1 cellular context compared by ENCODE assay signal in genomic region chr20:53077373-53078205, GRCh38.
TF ChIP-seq lines count a peak whose summit lies in the region.

No MANE protein-coding gene starts in this region.

TF ChIP-seq in HepG2, 621 proteins besides CTCF, POLR2A, EP300 and RAD21 (continued from another document and continues in another):
- TF ChIP-seq JUND (CRISPR knock-in tag; IDR thresholded peaks at IDR 0.05), result peak; percentile 75
- no peak for TF ChIP-seq SNAPC4 (CRISPR knock-in tag; IDR thresholded peaks at IDR 0.05)
- no peak; the same call in 1 of the 2 replicates for TF ChIP-seq EHMT2 (IDR thresholded peaks at IDR 0.05; ENCODE audit: borderline replicate concordance, low read depth, low read length)
- peak; percentile 68; the same call in 1 of the 2 replicates for TF ChIP-seq KDM3A (CRISPR knock-in tag; IDR thresholded peaks at IDR 0.05; ENCODE audit: low read depth)
- peak; percentile 99 for TF ChIP-seq SOX5 (CRISPR knock-in tag; IDR thresholded peaks at IDR 0.05; ENCODE audit: borderline replicate concordance)
- peak; percentile 89 for TF ChIP-seq ERF (CRISPR knock-in tag; IDR thresholded peaks at IDR 0.05)
- TF ChIP-seq USF2 (IDR thresholded peaks at IDR 0.05; ENCODE audit: low read depth, low read length), result no peak
- TF ChIP-seq USF2 (CRISPR knock-in tag; IDR thresholded peaks at IDR 0.05; ENCODE audit: borderline replicate concordance), result no peak
- no peak for TF ChIP-seq NBN (conservative IDR thresholded peaks at IDR 0.05)
- TF ChIP-seq SOX6 (IDR thresholded peaks at IDR 0.05), result no peak
- TF ChIP-seq SOX6 (CRISPR knock-in tag; IDR thresholded peaks at IDR 0.05), result peak; percentile 99
- TF ChIP-seq CBX1 (IDR thresholded peaks at IDR 0.05; ENCODE audit: low read depth), result peak; percentile 44
- TF ChIP-seq HMGXB4 (CRISPR knock-in tag; IDR thresholded peaks at IDR 0.05; ENCODE audit: borderline replicate concordance in 1 of 2, low read depth in 1 of 2), result peak in 1 of 2 experiments; percentile 77; a peak in 1 of 4 replicates
- TF ChIP-seq ZKSCAN1 (IDR thresholded peaks at IDR 0.05; ENCODE audit: low read length), result no peak
- TF ChIP-seq ZBTB43 (CRISPR knock-in tag; conservative IDR thresholded peaks at IDR 0.05), result peak; percentile 57; the same call in 1 of the 2 replicates
- TF ChIP-seq IKZF1 (IDR thresholded peaks at IDR 0.05), result no peak
- peak; percentile 48; the same call in 1 of the 2 replicates for TF ChIP-seq PHF21A (CRISPR knock-in tag; IDR thresholded peaks at IDR 0.05)
- no peak for TF ChIP-seq MAZ (IDR thresholded peaks at IDR 0.05; ENCODE audit: borderline replicate concordance, low read depth, low read length)
- peak; percentile 58; the same call in 1 of the 2 replicates for TF ChIP-seq MAZ (CRISPR knock-in tag; IDR thresholded peaks at IDR 0.05; ENCODE audit: low read depth)
- peak; percentile 86 for TF ChIP-seq HOMEZ (CRISPR knock-in tag; IDR thresholded peaks at IDR 0.05; ENCODE audit: low read depth)
- TF ChIP-seq AHDC1 (CRISPR knock-in tag; IDR thresholded peaks at IDR 0.05; ENCODE audit: borderline replicate concordance), result peak; percentile 90
- TF ChIP-seq ARNT2 (CRISPR knock-in tag; IDR thresholded peaks at IDR 0.05; ENCODE audit: low read depth), result no peak
- 0 out of 2 replicates have a peak, but pooled peaks have one; percentile 39 for TF ChIP-seq ZNF33B (CRISPR knock-in tag; IDR thresholded peaks at IDR 0.05)
- peak; percentile 64; the same call in 1 of the 2 replicates for TF ChIP-seq HMG20B (CRISPR knock-in tag; conservative IDR thresholded peaks at IDR 0.05)
- TF ChIP-seq ZBTB34 (CRISPR knock-in tag; IDR thresholded peaks at IDR 0.05), result 0 out of 2 replicates have a peak, but pooled peaks have one; percentile 79
- TF ChIP-seq SMYD3 (CRISPR knock-in tag; IDR thresholded peaks at IDR 0.05), result peak; percentile 53; the same call in 1 of the 2 replicates
- TF ChIP-seq KDM4B (CRISPR knock-in tag; IDR thresholded peaks at IDR 0.05), result peak; percentile 77; the same call in 1 of the 2 replicates
- TF ChIP-seq ZNF180 (CRISPR knock-in tag; IDR thresholded peaks at IDR 0.05; ENCODE audit: borderline replicate concordance, low read depth), result no peak
- TF ChIP-seq NR2F1 (CRISPR knock-in tag; IDR thresholded peaks at IDR 0.05), result peak; percentile 83 to 91
- TF ChIP-seq RBM39 (IDR thresholded peaks at IDR 0.05; ENCODE audit: low read depth, low read length, poor library complexity, severe bottlenecking), result no peak
- TF ChIP-seq TBX2 (CRISPR knock-in tag; IDR thresholded peaks at IDR 0.05; ENCODE audit: borderline replicate concordance), result peak; percentile 99
- peak; percentile 41; the same call in 1 of the 2 replicates for TF ChIP-seq PITX1 (CRISPR knock-in tag; IDR thresholded peaks at IDR 0.05)
- peak; percentile 78; the same call in 1 of the 2 replicates for TF ChIP-seq ZNF710 (CRISPR knock-in tag; IDR thresholded peaks at IDR 0.05; ENCODE audit: borderline replicate concordance)
- peak; percentile 57; the same call in 1 of the 2 replicates for TF ChIP-seq THAP11 (CRISPR knock-in tag; IDR thresholded peaks at IDR 0.05)
- 0 out of 2 replicates have a peak, but pooled peaks have one; percentile 35 for TF ChIP-seq MXD4 (CRISPR knock-in tag; IDR thresholded peaks at IDR 0.05)
